In the genomic region with DNA sequence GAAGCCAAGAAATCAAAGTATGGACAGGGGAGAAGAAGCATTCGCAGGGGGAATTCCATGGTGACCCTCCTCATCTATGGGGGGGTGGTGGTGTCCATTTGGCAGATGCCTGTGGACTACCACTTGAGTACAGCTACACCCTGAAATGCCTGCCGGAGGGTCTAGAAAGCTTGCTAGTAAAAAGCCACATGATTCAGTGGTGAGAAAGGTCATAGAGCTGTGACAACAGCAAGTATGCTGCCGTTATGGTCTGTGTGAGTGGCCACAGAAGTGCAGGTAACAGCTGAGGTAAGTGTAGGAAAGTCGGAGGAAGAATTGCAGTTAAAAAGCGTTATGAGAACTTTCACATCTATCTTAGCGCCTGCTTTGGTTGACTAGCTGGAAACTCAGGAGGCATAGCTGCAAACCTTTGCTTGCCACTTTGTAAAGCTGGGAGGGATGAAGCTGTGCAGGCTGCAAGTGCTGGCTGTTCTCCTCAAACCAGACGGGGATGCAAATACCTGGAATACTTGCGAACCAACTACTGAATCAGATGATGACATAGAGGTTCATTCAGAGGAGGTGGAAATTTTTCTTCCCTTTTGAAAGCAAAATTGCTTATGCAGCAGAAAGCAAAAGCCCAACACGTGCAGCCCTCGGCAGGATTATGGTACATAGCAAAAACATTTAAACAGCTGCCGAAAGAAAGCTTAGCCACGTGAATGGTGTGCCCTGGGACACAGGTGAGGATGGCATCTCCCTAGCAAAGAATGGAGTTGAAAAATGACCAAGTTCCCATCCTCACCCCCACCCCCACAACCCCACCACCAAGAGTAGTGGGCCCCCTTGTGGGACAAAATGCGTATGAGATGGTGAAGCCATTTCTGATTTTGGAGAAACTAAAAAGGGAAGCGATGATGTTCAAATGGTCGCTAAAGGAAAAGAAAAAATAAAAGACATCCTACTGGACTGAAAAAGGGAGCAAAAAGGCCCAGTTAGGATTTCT, we compare ENCODE assay signal across 2 cellular contexts.
TF ChIP-seq lines count a peak whose summit lies in the region.

No MANE protein-coding gene starts in this region.

TF ChIP-seq in A549, 52 proteins besides CTCF, POLR2A, EP300 and RAD21:
- TF ChIP-seq, protein P1, sequence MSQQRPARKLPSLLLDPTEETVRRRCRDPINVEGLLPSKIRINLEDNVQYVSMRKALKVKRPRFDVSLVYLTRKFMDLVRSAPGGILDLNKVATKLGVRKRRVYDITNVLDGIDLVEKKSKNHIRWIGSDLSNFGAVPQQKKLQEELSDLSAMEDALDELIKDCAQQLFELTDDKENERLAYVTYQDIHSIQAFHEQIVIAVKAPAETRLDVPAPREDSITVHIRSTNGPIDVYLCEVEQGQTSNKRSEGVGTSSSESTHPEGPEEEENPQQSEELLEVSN (IDR thresholded peaks at IDR 0.05; ENCODE audit: borderline replicate concordance, low read depth), result no peak
- peak; percentile 82 for TF ChIP-seq MAFK (IDR thresholded peaks at IDR 0.05; ENCODE audit: partially characterized antibody)

TF ChIP-seq in IMR-90, 13 proteins besides CTCF, POLR2A, EP300 and RAD21:
- TF ChIP-seq, protein P2, sequence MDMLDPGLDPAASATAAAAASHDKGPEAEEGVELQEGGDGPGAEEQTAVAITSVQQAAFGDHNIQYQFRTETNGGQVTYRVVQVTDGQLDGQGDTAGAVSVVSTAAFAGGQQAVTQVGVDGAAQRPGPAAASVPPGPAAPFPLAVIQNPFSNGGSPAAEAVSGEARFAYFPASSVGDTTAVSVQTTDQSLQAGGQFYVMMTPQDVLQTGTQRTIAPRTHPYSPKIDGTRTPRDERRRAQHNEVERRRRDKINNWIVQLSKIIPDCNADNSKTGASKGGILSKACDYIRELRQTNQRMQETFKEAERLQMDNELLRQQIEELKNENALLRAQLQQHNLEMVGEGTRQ (IDR thresholded peaks at IDR 0.05; ENCODE audit: low read depth, low read length), result no peak
- peak; percentile 66 for TF ChIP-seq MAFK (IDR thresholded peaks at IDR 0.05; ENCODE audit: low read depth, low read length)
